1 cellular context compared by ENCODE assay signal in genomic region chr7:151117565-151117964, GRCh38.
TF ChIP-seq lines count a peak whose summit lies in the region.

No MANE protein-coding gene starts in this region.

TF ChIP-seq in IMR-90, 13 proteins besides CTCF, POLR2A, EP300 and RAD21:
- TF ChIP-seq CHD1 (IDR thresholded peaks at IDR 0.05; ENCODE audit: low read depth, low read length) (no peak), FOS (IDR thresholded peaks at IDR 0.05; ENCODE audit: low read depth, low read length) (no peak), SMC3 (IDR thresholded peaks at IDR 0.05; ENCODE audit: low read depth, low read length) (no peak), MAFK (IDR thresholded peaks at IDR 0.05; ENCODE audit: low read depth, low read length) (no peak), BHLHE40 (IDR thresholded peaks at IDR 0.05; ENCODE audit: low read depth, low read length) (no peak), MXI1 (IDR thresholded peaks at IDR 0.05; ENCODE audit: borderline replicate concordance, low read depth, low read length) (no peak), MAZ (IDR thresholded peaks at IDR 0.05; ENCODE audit: borderline replicate concordance, low read depth, low read length) (no peak), NFE2L2 (IDR thresholded peaks at IDR 0.05; ENCODE audit: low read depth, low read length) (no peak), CEBPB (IDR thresholded peaks at IDR 0.05; ENCODE audit: low read depth, low read length) (no peak), RCOR1 (IDR thresholded peaks at IDR 0.05; ENCODE audit: insufficient replicate concordance, low read length) (no peak), RFX5 (IDR thresholded peaks at IDR 0.05; ENCODE audit: low read depth, low read length) (no peak)
- TF ChIP-seq, protein P1, sequence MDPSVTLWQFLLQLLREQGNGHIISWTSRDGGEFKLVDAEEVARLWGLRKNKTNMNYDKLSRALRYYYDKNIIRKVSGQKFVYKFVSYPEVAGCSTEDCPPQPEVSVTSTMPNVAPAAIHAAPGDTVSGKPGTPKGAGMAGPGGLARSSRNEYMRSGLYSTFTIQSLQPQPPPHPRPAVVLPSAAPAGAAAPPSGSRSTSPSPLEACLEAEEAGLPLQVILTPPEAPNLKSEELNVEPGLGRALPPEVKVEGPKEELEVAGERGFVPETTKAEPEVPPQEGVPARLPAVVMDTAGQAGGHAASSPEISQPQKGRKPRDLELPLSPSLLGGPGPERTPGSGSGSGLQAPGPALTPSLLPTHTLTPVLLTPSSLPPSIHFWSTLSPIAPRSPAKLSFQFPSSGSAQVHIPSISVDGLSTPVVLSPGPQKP (IDR thresholded peaks at IDR 0.05; ENCODE audit: borderline replicate concordance, low read depth, low read length) = no peak
- TF ChIP-seq, protein P2, sequence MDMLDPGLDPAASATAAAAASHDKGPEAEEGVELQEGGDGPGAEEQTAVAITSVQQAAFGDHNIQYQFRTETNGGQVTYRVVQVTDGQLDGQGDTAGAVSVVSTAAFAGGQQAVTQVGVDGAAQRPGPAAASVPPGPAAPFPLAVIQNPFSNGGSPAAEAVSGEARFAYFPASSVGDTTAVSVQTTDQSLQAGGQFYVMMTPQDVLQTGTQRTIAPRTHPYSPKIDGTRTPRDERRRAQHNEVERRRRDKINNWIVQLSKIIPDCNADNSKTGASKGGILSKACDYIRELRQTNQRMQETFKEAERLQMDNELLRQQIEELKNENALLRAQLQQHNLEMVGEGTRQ (IDR thresholded peaks at IDR 0.05; ENCODE audit: low read depth, low read length) = no peak
